In the genomic region with DNA sequence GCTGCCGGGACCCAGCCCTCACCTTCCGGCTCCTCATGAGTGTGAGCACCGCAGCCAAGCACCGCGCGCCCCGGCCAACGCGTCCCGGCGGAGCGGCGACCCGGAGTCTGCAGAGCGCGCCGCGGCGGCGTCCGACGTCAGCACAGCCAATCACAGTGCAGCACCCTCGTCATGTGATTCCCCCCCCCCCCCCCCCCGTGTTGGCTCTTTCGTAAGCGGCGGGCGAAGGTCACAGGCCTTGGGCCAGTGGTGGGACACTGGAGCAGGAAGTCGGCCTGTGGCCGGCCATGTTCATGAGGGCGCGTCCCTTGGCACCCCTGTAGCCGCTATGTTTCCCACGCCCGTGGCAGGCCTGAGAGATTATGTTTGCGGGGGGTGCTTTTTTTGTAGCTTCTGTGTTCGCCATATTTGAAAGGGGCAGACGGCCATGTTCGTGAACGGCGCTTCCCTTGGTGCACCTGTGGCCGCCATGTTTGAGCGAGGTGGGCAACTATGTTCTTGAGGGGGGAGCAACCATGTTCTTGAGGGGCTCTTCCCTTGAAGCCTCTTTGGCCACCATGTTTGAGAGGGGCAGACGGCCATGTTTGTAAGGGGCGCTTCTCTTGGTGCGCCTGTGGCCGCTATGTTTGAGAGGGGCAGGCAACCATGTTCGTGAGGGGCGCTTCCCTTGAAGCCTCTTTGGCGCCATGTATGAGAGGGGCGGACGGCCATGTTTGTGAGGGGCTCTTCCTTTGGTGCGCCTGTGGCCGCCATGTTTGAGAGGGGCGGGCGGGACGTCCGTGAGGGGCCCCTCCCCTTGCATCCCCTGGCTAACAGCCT, we compare ENCODE assay signal across 8 cellular contexts. TPM values are rescaled to one million over a fixed set of nuclear protein-coding genes. Genes with fewer than 3 reads are reported as not detected.
DNase-seq lines count a peak whose midpoint lies in the region; ATAC-seq, FAIRE-seq and TF ChIP-seq lines count a peak whose summit lies in the region.

A gene (minus strand): TSS at position 123 of the 819 bp plus-strand sequence. CDS start 86 bp downstream, at position 37.

- no peaks in the 10 kb centered on the region for H3K27me3 ChIP-seq in AG04450 (ENCODE audit: control insufficient read depth, insufficient read depth, low read length)

- peak within 1 kb of the TSS; percentile 95 for H3K27ac ChIP-seq in AG04450 (ENCODE audit: low read depth, low read length)

- FAIRE-seq in islet of Langerhans (lab: Jason Lieb, UNC) = peak; percentile 83

- DNase-seq in AG04450 (ENCODE audit: low read depth, low spot score) (peak; percentile 98), NCI-H446 treated with DMSO at 0.1 percent for 48 hours (lab: John Stamatoyannopoulos, UW) (peak; percentile 99), cerebellar cortex (ENCODE audit: low spot score) (peak; percentile 100)
- DNase-seq in stimulated activated CD4-positive, alpha-beta T cell treated with anti-CD3 and anti-CD28 coated beads, Interleukin-12 subunit alpha, Interleukin-12 subunit beta, amount 100 ng/mL, for 4 hours = peak; percentile 87

- POLR2A ChIA-PET in AG04450 (lab: Yijun Ruan, JAX) = interaction anchor here (0.7 to 1.7 kb wide), 3 partner anchors 42 to 104 kb away, joined by 4 to 6 read pairs (median 4); a partner anchor contains a TSS

- H3K4me3 ChIP-seq in AG04450 (ENCODE audit: low read depth, low read length) = peak within 1 kb of the TSS; percentile 97

- CTCF ChIA-PET in AG04450 (lab: Charles Lee) = interaction anchor here (0.7 kb wide), 1 partner anchor 1352 kb away, joined by 4 read pairs; no protein-coding TSS in a partner anchor

- peak; percentile 74 for ATAC-seq in GM18909 (IDR thresholded peaks at IDR 0.05; ENCODE audit: poor library complexity, unreplicated experiment)
- ATAC-seq in HG03175 (IDR thresholded peaks at IDR 0.05; ENCODE audit: unreplicated experiment) = peak; percentile 70
- peak; percentile 84 to 87 for ATAC-seq in activated CD4-positive, CD25-positive, alpha-beta regulatory T cell treated with anti-CD3 and anti-CD28 coated beads, Interleukin-2, amount 50 U/mL, for 24 hours

- TF ChIP-seq CTCF in AG04450 (IDR thresholded peaks at IDR 0.05; ENCODE audit: low read depth, low read length) = no peak

- peaks cover 8% of the 10 kb centered on the region for H3K9me3 ChIP-seq in AG04450 (ENCODE audit: control insufficient read depth, insufficient read depth, low read length)

RNA-seq across cellular contexts. Expression of the gene that starts here (rescaled TPM):
- polyA plus RNA-seq in AG04450 (2011; rRNA removed) = 19.4 and 20.7 TPM in 2 replicates
- polyA minus RNA-seq in AG04450 (2011; rRNA and poly(A)+ RNA removed) = 24.4 and 27.2 TPM in 2 replicates

Comparison
In these comparisons a context has a peak if more than half of its experiments do, and no peak if none do; other contexts are left out.
1. Peak in every context shown above with its lines: DNase-seq, ATAC-seq, H3K4me3 ChIP-seq and H3K27ac ChIP-seq.